ENCODE assay signal across 1 cellular context in the genomic region with DNA sequence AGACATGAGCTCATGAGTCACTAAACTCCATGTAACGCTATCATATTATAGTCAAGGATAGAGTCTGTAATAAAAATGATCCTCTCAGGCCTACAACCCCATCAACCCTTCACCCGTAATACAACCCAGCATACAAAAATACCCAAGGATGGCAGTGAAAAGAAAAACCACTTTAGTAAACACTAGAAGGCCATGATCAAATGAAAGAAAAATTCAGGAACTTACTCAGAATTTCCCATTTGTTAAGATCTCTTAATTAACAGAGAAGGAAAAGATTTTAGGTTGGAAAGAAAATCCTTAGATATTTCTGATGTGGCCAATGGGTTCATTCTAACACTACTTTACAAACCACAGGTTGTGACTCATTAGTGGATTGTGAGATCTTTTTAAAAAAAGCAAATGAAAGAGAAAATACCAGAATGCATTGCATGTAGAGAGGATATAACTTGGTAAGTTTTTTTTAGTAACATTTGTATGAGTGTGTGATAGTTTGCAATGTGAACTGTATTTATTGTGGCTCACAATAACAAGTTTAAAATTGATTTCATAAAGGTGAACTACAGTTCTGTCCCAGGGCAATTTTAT.
TF ChIP-seq lines count a peak whose summit lies in the region.

No MANE protein-coding gene starts in this region.

TF ChIP-seq in HepG2, 621 proteins besides CTCF, POLR2A, EP300 and RAD21:
- TF ChIP-seq ZFAT (CRISPR knock-in tag; conservative IDR thresholded peaks at IDR 0.05) (no peak), SAFB2 (CRISPR knock-in tag; IDR thresholded peaks at IDR 0.05; ENCODE audit: borderline replicate concordance, low read depth) (no peak), ARHGAP35 (CRISPR knock-in tag; IDR thresholded peaks at IDR 0.05; ENCODE audit: borderline replicate concordance) (no peak), ZNF253 (CRISPR knock-in tag; IDR thresholded peaks at IDR 0.05; ENCODE audit: borderline replicate concordance) (no peak), MYC (CRISPR knock-in tag; IDR thresholded peaks at IDR 0.05; ENCODE audit: borderline replicate concordance) (no peak), ZFP62 (CRISPR knock-in tag; IDR thresholded peaks at IDR 0.05) (no peak), PRPF4 (IDR thresholded peaks at IDR 0.05; ENCODE audit: low read depth, low read length, poor library complexity, severe bottlenecking) (no peak), AKAP8 (CRISPR knock-in tag; IDR thresholded peaks at IDR 0.05) (no peak), ZNF773 (CRISPR knock-in tag; IDR thresholded peaks at IDR 0.05; ENCODE audit: borderline replicate concordance) (no peak), PPARG (CRISPR knock-in tag; conservative IDR thresholded peaks at IDR 0.05) (no peak), ZNF160 (CRISPR knock-in tag; IDR thresholded peaks at IDR 0.05) (no peak), JUNB (CRISPR knock-in tag; IDR thresholded peaks at IDR 0.05; ENCODE audit: borderline replicate concordance) (no peak), NFIC (IDR thresholded peaks at IDR 0.05; ENCODE audit: low read length) (no peak), SOX5 (CRISPR knock-in tag; IDR thresholded peaks at IDR 0.05; ENCODE audit: borderline replicate concordance) (no peak), NFE2 (CRISPR knock-in tag; IDR thresholded peaks at IDR 0.05) (no peak), TRIM24 (CRISPR knock-in tag; IDR thresholded peaks at IDR 0.05) (no peak)
- TF ChIP-seq, protein P1, sequence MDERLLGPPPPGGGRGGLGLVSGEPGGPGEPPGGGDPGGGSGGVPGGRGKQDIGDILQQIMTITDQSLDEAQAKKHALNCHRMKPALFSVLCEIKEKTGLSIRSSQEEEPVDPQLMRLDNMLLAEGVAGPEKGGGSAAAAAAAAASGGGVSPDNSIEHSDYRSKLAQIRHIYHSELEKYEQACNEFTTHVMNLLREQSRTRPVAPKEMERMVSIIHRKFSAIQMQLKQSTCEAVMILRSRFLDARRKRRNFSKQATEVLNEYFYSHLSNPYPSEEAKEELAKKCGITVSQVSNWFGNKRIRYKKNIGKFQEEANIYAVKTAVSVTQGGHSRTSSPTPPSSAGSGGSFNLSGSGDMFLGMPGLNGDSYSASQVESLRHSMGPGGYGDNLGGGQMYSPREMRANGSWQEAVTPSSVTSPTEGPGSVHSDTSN (CRISPR knock-in tag; IDR thresholded peaks at IDR 0.05): no peak
